In the genomic region with DNA sequence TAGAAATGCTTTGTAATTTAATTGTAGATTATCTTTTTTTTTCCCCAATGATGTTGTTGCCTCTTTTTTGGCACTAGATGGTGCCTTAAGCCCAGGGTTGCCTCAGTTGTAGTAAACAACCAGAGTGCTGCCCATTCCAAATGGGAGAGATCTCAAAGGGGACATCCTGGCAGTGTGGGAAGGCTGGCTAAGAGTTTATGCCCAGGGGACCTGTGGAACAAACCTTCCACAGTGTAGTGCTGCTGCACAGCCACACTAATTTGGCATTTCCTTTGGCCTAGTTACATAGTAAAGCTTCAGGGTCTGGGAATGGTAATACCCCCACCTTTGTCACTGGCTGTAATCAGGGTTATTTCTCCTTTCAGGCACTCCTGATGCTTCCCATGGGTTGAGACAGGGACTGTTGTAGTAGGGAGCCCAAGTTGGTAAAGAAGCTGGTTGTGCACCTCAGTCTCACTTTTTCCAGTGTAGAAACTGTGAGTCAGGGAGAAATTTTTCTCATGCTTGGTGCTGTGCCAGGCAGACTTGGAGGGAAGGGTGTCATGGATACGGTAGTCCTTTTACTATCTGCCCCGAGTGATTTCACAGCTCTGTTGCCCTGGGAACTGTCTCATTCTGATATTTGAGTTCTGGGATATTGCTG, we compare ENCODE assay signal across 9 cellular contexts.
A peak's percentile ranks its signal among the peaks of the same experiment; 100 is the strongest.
DNase-seq lines count a peak whose midpoint lies in the region; ATAC-seq and TF ChIP-seq lines count a peak whose summit lies in the region.
"Had no signal": no experiment of that assay in that cellular context is flagged by ENCODE, and none has a peak within 500 bp of the region (broad histone marks: within the 10 kb centered on the region; RNA-seq: fewer than 3 reads in every experiment).

No MANE protein-coding gene starts in this region.

- H3K27me3 Mint-ChIP-seq in activated CD8-positive, alpha-beta memory T cell treated with anti-CD3 and anti-CD28 coated beads, Interleukin-2, amount 10 ng/mL, durations not matched to agents 7 days and 5 days, result peaks cover 2% of the 10 kb centered on the region
- H3K27me3 Mint-ChIP-seq in activated T-cell treated with anti-CD3 and anti-CD28 coated beads, Interleukin-2, amount 50 U/mL, for 72 hours (ENCODE audit: low read depth), result peaks cover 12% of the 10 kb centered on the region
- H3K27me3 Mint-ChIP-seq in CD4-positive, alpha-beta memory T cell, result peaks cover 0 to 7% of the 10 kb centered on the region in 2 donors

- H3K36me3 Mint-ChIP-seq in activated CD8-positive, alpha-beta memory T cell treated with anti-CD3 and anti-CD28 coated beads, Interleukin-2, amount 10 ng/mL, durations not matched to agents 7 days and 5 days, result no peaks in the 10 kb centered on the region
- peaks cover 10 to 11% of the 10 kb centered on the region in 2 donors for H3K36me3 Mint-ChIP-seq in activated T-cell treated with anti-CD3 and anti-CD28 coated beads, Interleukin-2, amount 50 U/mL, for 72 hours (ENCODE audit: insufficient read depth in 2 of 2)
- peaks cover 0 to 4% of the 10 kb centered on the region in 2 donors for H3K36me3 Mint-ChIP-seq in CD4-positive, alpha-beta memory T cell
- H3K36me3 Mint-ChIP-seq: activated naive CD8-positive, alpha-beta T cell had no signal

- no peaks in the 10 kb centered on the region for H3K9me3 ChIP-seq in gastrocnemius medialis
- H3K9me3 ChIP-seq in CD4-positive, alpha-beta memory T cell (ENCODE audit: control insufficient read depth in 1 of 2, low read length in 2 of 2), result no peaks in the 10 kb centered on the region

- CTCF ChIA-PET in activated CD8-positive, alpha-beta memory T cell treated with anti-CD3 and anti-CD28 coated beads, Interleukin-2, amount 10 ng/mL, durations not matched to agents 7 days and 5 days (lab: Charles Lee), result no interaction called here
- CTCF ChIA-PET in CD4-positive, alpha-beta memory T cell (lab: Charles Lee; ENCODE audit: partially characterized antibody), result no interaction called here

- TF ChIP-seq POLR2A in gastrocnemius medialis (IDR thresholded peaks at IDR 0.05), result no peak

- POLR2A ChIA-PET in CD4-positive, alpha-beta memory T cell (lab: Charles Lee; ENCODE audit: partially characterized antibody), result no interaction called here

- no peaks in the 10 kb centered on the region for H3K4me1 Mint-ChIP-seq in activated CD8-positive, alpha-beta memory T cell treated with anti-CD3 and anti-CD28 coated beads, Interleukin-2, amount 10 ng/mL, durations not matched to agents 7 days and 5 days
- H3K4me1 Mint-ChIP-seq in activated T-cell treated with anti-CD3 and anti-CD28 coated beads, Interleukin-2, amount 50 U/mL, for 72 hours (ENCODE audit: low read depth), result no peaks in the 10 kb centered on the region
- H3K4me1 Mint-ChIP-seq in CD4-positive, alpha-beta memory T cell, result no peaks in the 10 kb centered on the region

- H3K4me1 ChIP-seq in gastrocnemius medialis, result peaks cover 13 to 17% of the 10 kb centered on the region in 2 donors
- no peaks in the 10 kb centered on the region for H3K4me1 ChIP-seq in CD4-positive, alpha-beta memory T cell (ENCODE audit: insufficient read depth, low read length)

- peak in 1 of 2 donors; percentile 74 for ATAC-seq in gastrocnemius medialis
- ATAC-seq in activated CD8-positive, alpha-beta memory T cell treated with anti-CD3 and anti-CD28 coated beads, Interleukin-2, amount 10 ng/mL, durations not matched to agents 7 days and 5 days, result no peak
- no peak for ATAC-seq in activated T-cell treated with anti-CD3 and anti-CD28 coated beads, Interleukin-2, amount 50 U/mL, for 72 hours (replicated peaks in 1 of 2)

- in situ Hi-C loops in GM13977 (cut with MboI; ENCODE audit: low pct_unique_long_range_greater_than_20kb, low sequenced_read_pairs, unreplicated experiment), result no loop called here
- in situ Hi-C loops in gastrocnemius medialis (cut with MboI; ENCODE audit: low sequenced_read_pairs in 4 of 4), result loop anchor here in 3 of 4 donors (25.0 kb wide), 1 partner anchor 624 kb away; no protein-coding TSS in a partner anchor

- TF ChIP-seq CTCF in GM13977 (IDR thresholded peaks at IDR 0.05; ENCODE audit: extremely low read depth, insufficient read depth, missing control alignments) (peak; percentile 41), gastrocnemius medialis (IDR thresholded peaks at IDR 0.05 in 4 of 5, conservative IDR thresholded peaks at IDR 0.05 in 1 of 5) (peak in 3 of 5 experiments; percentile 32 to 49 (median 41))

- no peak overlapping the region for H3K4me3 Mint-ChIP-seq in activated CD8-positive, alpha-beta memory T cell treated with anti-CD3 and anti-CD28 coated beads, Interleukin-2, amount 10 ng/mL, durations not matched to agents 7 days and 5 days
- no peak overlapping the region for H3K4me3 Mint-ChIP-seq in activated T-cell treated with anti-CD3 and anti-CD28 coated beads, Interleukin-2, amount 50 U/mL, for 72 hours
- no peak overlapping the region for H3K4me3 Mint-ChIP-seq in CD4-positive, alpha-beta memory T cell
- H3K4me3 Mint-ChIP-seq: activated naive CD8-positive, alpha-beta T cell had no signal

- H3K27ac Mint-ChIP-seq in activated CD8-positive, alpha-beta memory T cell treated with anti-CD3 and anti-CD28 coated beads, Interleukin-2, amount 10 ng/mL, durations not matched to agents 7 days and 5 days, result no peak overlapping the region
- H3K27ac Mint-ChIP-seq in activated T-cell treated with anti-CD3 and anti-CD28 coated beads, Interleukin-2, amount 50 U/mL, for 72 hours, result no peak overlapping the region
- H3K27ac Mint-ChIP-seq in CD4-positive, alpha-beta memory T cell, result no peak overlapping the region
- H3K27ac Mint-ChIP-seq: activated naive CD8-positive, alpha-beta T cell had no signal

- intact Hi-C loops in gastrocnemius medialis (cut with DNase I; ENCODE audit: low total_unique reads), result loop anchor here (5.0 to 10.0 kb wide), 4 partner anchors 462 to 722 kb away; partner anchors contain the start of gene CDYL
- intact Hi-C loops in CD4-positive, alpha-beta memory T cell (cut with micrococcal nuclease), result no loop called here

- peaks cover 6% of the 10 kb centered on the region for H3K9me3 Mint-ChIP-seq in activated CD8-positive, alpha-beta memory T cell treated with anti-CD3 and anti-CD28 coated beads, Interleukin-2, amount 10 ng/mL, durations not matched to agents 7 days and 5 days (ENCODE audit: low read depth)
- H3K9me3 Mint-ChIP-seq in activated T-cell treated with anti-CD3 and anti-CD28 coated beads, Interleukin-2, amount 50 U/mL, for 72 hours, result peaks cover 10 to 12% of the 10 kb centered on the region in 2 donors
- peaks cover 0 to 54% (median 40%) of the 10 kb centered on the region in 8 donors for H3K9me3 Mint-ChIP-seq in CD4-positive, alpha-beta memory T cell

- DNase-seq in GM13977 (ENCODE audit: low spot score), result no peak
- peak; percentile 92 for DNase-seq in RPMI7951 (ENCODE audit: low read depth)
- peak; percentile 94 for DNase-seq in fibroblast of peridontal ligament (ENCODE audit: extremely low read depth)
- no peak for DNase-seq in gastrocnemius medialis
- DNase-seq in activated CD8-positive, alpha-beta memory T cell treated with anti-CD3 and anti-CD28 coated beads, Interleukin-2, amount 10 ng/mL, durations not matched to agents 7 days and 5 days, result no peak
- DNase-seq in activated T-cell treated with anti-CD3 and anti-CD28 coated beads, Interleukin-2, amount 50 U/mL, for 72 hours, result no peak
- DNase-seq in CD4-positive, alpha-beta memory T cell, result no peak
- DNase-seq in NK-92 treated with Interleukin-12 subunit alpha and Interleukin-12 subunit beta, amount 100 ng/mL, for 24 hours (lab: John Stamatoyannopoulos, UW), result no peak

- H3K27ac ChIP-seq in gastrocnemius medialis, result peak overlapping the region in 2 of 4 donors; percentile 17 to 27
- H3K27ac ChIP-seq in CD4-positive, alpha-beta memory T cell (ENCODE audit: low read depth, low read length), result no peak overlapping the region

- no peaks in the 10 kb centered on the region for H3K27me3 ChIP-seq in gastrocnemius medialis
- H3K27me3 ChIP-seq in CD4-positive, alpha-beta memory T cell (ENCODE audit: insufficient read depth, low read length), result no peaks in the 10 kb centered on the region

- no peaks in the 10 kb centered on the region for H3K36me3 ChIP-seq in gastrocnemius medialis
- H3K36me3 ChIP-seq in CD4-positive, alpha-beta memory T cell (ENCODE audit: insufficient read depth, low read length), result no peaks in the 10 kb centered on the region

- no peak overlapping the region for H3K4me3 ChIP-seq in gastrocnemius medialis
- no peak overlapping the region for H3K4me3 ChIP-seq in CD4-positive, alpha-beta memory T cell (ENCODE audit: low read length in 2 of 2)

Comparison
In these comparisons a context has a peak if more than half of its experiments do, and no peak if none do; other contexts are left out.
1. DNase-seq: peak in RPMI7951 (single experiment) and fibroblast of peridontal ligament (single experiment); none in GM13977 (single experiment), gastrocnemius medialis (0 of 2), activated CD8-positive, alpha-beta memory T cell treated with anti-CD3 and anti-CD28 coated beads, Interleukin-2, amount 10 ng/mL, durations not matched to agents 7 days and 5 days (single experiment), activated T-cell treated with anti-CD3 and anti-CD28 coated beads, Interleukin-2, amount 50 U/mL, for 72 hours (0 of 2), CD4-positive, alpha-beta memory T cell (0 of 5) and NK-92 treated with Interleukin-12 subunit alpha and Interleukin-12 subunit beta, amount 100 ng/mL, for 24 hours (single experiment).